In genomic region chr7:130995252-130996081, GRCh38 we compare ENCODE assay signal across 10 cellular contexts.
DNase-seq lines count a peak whose midpoint lies in the region; ATAC-seq and TF ChIP-seq lines count a peak whose summit lies in the region.
"Had no signal": no experiment of that assay in that cellular context is flagged by ENCODE, and none has a peak within 500 bp of the region (broad histone marks: within the 10 kb centered on the region; RNA-seq: fewer than 3 reads in every experiment).

No MANE protein-coding gene starts in this region.

- H3K4me3 ChIP-seq in HEK293 (ENCODE audit: low read depth, low read length) (no peak overlapping the region), gastrocnemius medialis (no peak overlapping the region)

- POLR2A ChIA-PET in HEK293 (lab: Yijun Ruan, JAX), result no interaction called here
- POLR2A ChIA-PET in activated B cell treated with CpG ODN at 0.5 μM for 24 hours (lab: Charles Lee), result interaction anchor here (0.5 to 2.9 kb wide), 9 partner anchors 12 to 45 kb away, joined by 3 to 17 read pairs (median 6); no protein-coding TSS in a partner anchor

- DNase-seq in activated B cell treated with CpG ODN at 0.5 μM for 24 hours (no peak), fibroblast of peridontal ligament (ENCODE audit: extremely low read depth) (peak; percentile 71), gastrocnemius medialis (no peak), OCI-M2 (lab: John Stamatoyannopoulos, UW; ENCODE audit: unreplicated experiment) (no peak), erythroblast (lab: John Stamatoyannopoulos, UW) (no peak)
- DNase-seq: NCI-H2081, T-helper 9 cell had no signal

- no peaks in the 10 kb centered on the region for H3K9me3 Mint-ChIP-seq in activated B cell treated with CpG ODN at 0.5 μM for 24 hours

- H3K4me1 Mint-ChIP-seq in activated B cell treated with CpG ODN at 0.5 μM for 24 hours, result peaks cover 85% of the 10 kb centered on the region

- no peaks in the 10 kb centered on the region for H3K27me3 ChIP-seq in gastrocnemius medialis

- no peaks in the 10 kb centered on the region for H3K27me3 Mint-ChIP-seq in activated B cell treated with CpG ODN at 0.5 μM for 24 hours

- H3K36me3 ChIP-seq in HEK293 (ENCODE audit: control insufficient read depth in 2 of 2, insufficient read depth in 1 of 2, low read length in 2 of 2) (no peaks in the 10 kb centered on the region), gastrocnemius medialis (peaks cover 0 to 10% of the 10 kb centered on the region in 2 donors)

- TF ChIP-seq POLR2A in gastrocnemius medialis (IDR thresholded peaks at IDR 0.05), result no peak
- TF ChIP-seq POLR2A in erythroblast (IDR thresholded peaks at IDR 0.05; ENCODE audit: low read length), result no peak

- ATAC-seq in activated B cell treated with CpG ODN at 0.5 μM for 24 hours (ENCODE audit: low read depth) (no peak), gastrocnemius medialis (no peak), HG03571 (IDR thresholded peaks at IDR 0.05; ENCODE audit: unreplicated experiment) (no peak), HG02571 (IDR thresholded peaks at IDR 0.05; ENCODE audit: unreplicated experiment) (no peak)

- TF ChIP-seq CTCF in HEK293 (tag by site-specific recombination; IDR thresholded peaks at IDR 0.05) (no peak), activated B cell treated with CpG ODN at 0.5 μM for 24 hours (IDR thresholded peaks at IDR 0.05) (no peak), gastrocnemius medialis (IDR thresholded peaks at IDR 0.05 in 4 of 5, conservative IDR thresholded peaks at IDR 0.05 in 1 of 5) (no peak)

- H3K9me3 ChIP-seq in HEK293 (ENCODE audit: control insufficient read depth, insufficient read depth, low read depth, low read length) (no peaks in the 10 kb centered on the region), gastrocnemius medialis (no peaks in the 10 kb centered on the region)

- no peak overlapping the region for H3K4me3 Mint-ChIP-seq in activated B cell treated with CpG ODN at 0.5 μM for 24 hours

- peaks cover 34% of the 10 kb centered on the region for H3K36me3 Mint-ChIP-seq in activated B cell treated with CpG ODN at 0.5 μM for 24 hours (ENCODE audit: low read depth)

- peak overlapping the region; percentile 79 for H3K27ac Mint-ChIP-seq in activated B cell treated with CpG ODN at 0.5 μM for 24 hours

- in situ Hi-C loops in gastrocnemius medialis (cut with MboI; ENCODE audit: low sequenced_read_pairs in 4 of 4), result no loop called here

- H3K27ac ChIP-seq in HEK293 (ENCODE audit: extremely low read depth, low read depth, low read length), result no peak overlapping the region
- H3K27ac ChIP-seq in gastrocnemius medialis, result peak overlapping the region; percentile 39 to 66 (median 48)

- CTCF ChIA-PET in HEK293 (lab: Yijun Ruan, JAX), result interaction anchor here (0.5 to 4.2 kb wide), 9 partner anchors 12 to 923 kb away, joined by 3 to 37 read pairs (median 4); no protein-coding TSS in a partner anchor
- CTCF ChIA-PET in activated B cell treated with CpG ODN at 0.5 μM for 24 hours (lab: Charles Lee), result interaction anchor here (0.9 to 4.2 kb wide), 4 partner anchors 12 to 99 kb away, joined by 3 to 33 read pairs (median 6); no protein-coding TSS in a partner anchor

- H3K4me1 ChIP-seq in HEK293 (ENCODE audit: control insufficient read depth, insufficient read depth, low read length) (peaks cover 17% of the 10 kb centered on the region), gastrocnemius medialis (peaks cover 92 to 95% of the 10 kb centered on the region in 2 donors)

- intact Hi-C loops in activated B cell treated with CpG ODN at 0.5 μM for 24 hours (cut with micrococcal nuclease), result loop anchor here (2.0 to 5.0 kb wide), 2 partner anchors 15 to 37 kb away; no protein-coding TSS in a partner anchor
- intact Hi-C loops in gastrocnemius medialis (cut with DNase I; ENCODE audit: low total_unique reads), result loop anchor here (5.0 kb wide), 1 partner anchor 33 kb away; no protein-coding TSS in a partner anchor

TF ChIP-seq in HEK293, 187 proteins besides CTCF, POLR2A, EP300 and RAD21 (continues in another document):
- TF ChIP-seq, protein P1, sequence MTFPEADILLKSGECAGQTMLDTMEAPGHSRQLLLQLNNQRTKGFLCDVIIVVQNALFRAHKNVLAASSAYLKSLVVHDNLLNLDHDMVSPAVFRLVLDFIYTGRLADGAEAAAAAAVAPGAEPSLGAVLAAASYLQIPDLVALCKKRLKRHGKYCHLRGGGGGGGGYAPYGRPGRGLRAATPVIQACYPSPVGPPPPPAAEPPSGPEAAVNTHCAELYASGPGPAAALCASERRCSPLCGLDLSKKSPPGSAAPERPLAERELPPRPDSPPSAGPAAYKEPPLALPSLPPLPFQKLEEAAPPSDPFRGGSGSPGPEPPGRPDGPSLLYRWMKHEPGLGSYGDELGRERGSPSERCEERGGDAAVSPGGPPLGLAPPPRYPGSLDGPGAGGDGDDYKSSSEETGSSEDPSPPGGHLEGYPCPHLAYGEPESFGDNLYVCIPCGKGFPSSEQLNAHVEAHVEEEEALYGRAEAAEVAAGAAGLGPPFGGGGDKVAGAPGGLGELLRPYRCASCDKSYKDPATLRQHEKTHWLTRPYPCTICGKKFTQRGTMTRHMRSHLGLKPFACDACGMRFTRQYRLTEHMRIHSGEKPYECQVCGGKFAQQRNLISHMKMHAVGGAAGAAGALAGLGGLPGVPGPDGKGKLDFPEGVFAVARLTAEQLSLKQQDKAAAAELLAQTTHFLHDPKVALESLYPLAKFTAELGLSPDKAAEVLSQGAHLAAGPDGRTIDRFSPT (tag by site-specific recombination; IDR thresholded peaks at IDR 0.05), result no peak
- no peak for TF ChIP-seq ZNF555 (tag by site-specific recombination; conservative IDR thresholded peaks at IDR 0.05)
- TF ChIP-seq MZF1 (tag by site-specific recombination; IDR thresholded peaks at IDR 0.05; ENCODE audit: borderline replicate concordance), result no peak
- TF ChIP-seq ZNF777 (tag by site-specific recombination; IDR thresholded peaks at IDR 0.05; ENCODE audit: borderline replicate concordance), result no peak
- no peak for TF ChIP-seq ZFP3 (tag by site-specific recombination; IDR thresholded peaks at IDR 0.05; ENCODE audit: low read depth)
- TF ChIP-seq MYNN (tag by site-specific recombination; IDR thresholded peaks at IDR 0.05; ENCODE audit: borderline replicate concordance), result no peak
- no peak for TF ChIP-seq ZEB2 (tag by site-specific recombination; IDR thresholded peaks at IDR 0.05)
- no peak for TF ChIP-seq ZXDB (tag by site-specific recombination; IDR thresholded peaks at IDR 0.05)
- no peak for TF ChIP-seq ZNF624 (tag by site-specific recombination; IDR thresholded peaks at IDR 0.05)
- TF ChIP-seq YY1 (tag by site-specific recombination; IDR thresholded peaks at IDR 0.05), result no peak
- TF ChIP-seq OSR2 (tag by site-specific recombination; IDR thresholded peaks at IDR 0.05), result 0 out of 2 replicates have a peak, but pooled peaks have one; percentile 11
- TF ChIP-seq ZNF639 (tag by site-specific recombination; IDR thresholded peaks at IDR 0.05), result no peak
- 0 out of 2 replicates have a peak, but pooled peaks have one; percentile 19 for TF ChIP-seq ZFHX2 (tag by site-specific recombination; conservative IDR thresholded peaks at IDR 0.05)
- TF ChIP-seq ZSCAN4 (tag by site-specific recombination; IDR thresholded peaks at IDR 0.05), result no peak
- TF ChIP-seq ZNF626 (tag by site-specific recombination; IDR thresholded peaks at IDR 0.05), result no peak
- TF ChIP-seq ZNF645 (tag by site-specific recombination; IDR thresholded peaks at IDR 0.05), result no peak
- TF ChIP-seq AEBP2 (tag by site-specific recombination; IDR thresholded peaks at IDR 0.05; ENCODE audit: borderline replicate concordance), result no peak
- TF ChIP-seq ZNF221 (tag by site-specific recombination; IDR thresholded peaks at IDR 0.05; ENCODE audit: borderline replicate concordance), result no peak
- no peak for TF ChIP-seq ZNF837 (tag by site-specific recombination; IDR thresholded peaks at IDR 0.05)
